In genomic region chr6:142301421-142302391, GRCh38 we compare ENCODE assay signal across 8 cellular contexts. TPM values are rescaled to one million over a fixed set of nuclear protein-coding genes. Genes with fewer than 3 reads are reported as not detected.
DNase-seq lines count a peak whose midpoint lies in the region; ATAC-seq and TF ChIP-seq lines count a peak whose summit lies in the region.

Gene ADGRG6 (plus strand): TSS chr6:142302007. CDS start chr6:142302330, 323 bp downstream.

- H3K27me3 ChIP-seq in smooth muscle cell (ENCODE audit: low read depth), result peaks cover 6% of the 10 kb centered on the region

- H3K4me2 ChIP-seq in smooth muscle cell, result peak within 1 kb of the TSS; percentile 98

- peak within 1 kb of the TSS; percentile 67 for H3K4me3 ChIP-seq in AG04449 (ENCODE audit: low read depth, low read length)
- H3K4me3 ChIP-seq in astrocyte of the cerebellum (ENCODE audit: low read depth, low read length), result peak within 1 kb of the TSS; percentile 64
- H3K4me3 ChIP-seq in iPS-18c (ENCODE audit: insufficient read depth, low read depth, low read length), result peak within 1 kb of the TSS; percentile 70
- H3K4me3 ChIP-seq in smooth muscle cell, result peak within 1 kb of the TSS; percentile 76

- WGBS in smooth muscle cell (ENCODE audit: low lambda C conversion rate), result 2% methylated on average over 80 of the region's 91 CpGs

- peak; percentile 3 for TF ChIP-seq CTCF in AG04449 (IDR thresholded peaks at IDR 0.05; ENCODE audit: insufficient read depth, low read length, missing control alignments)
- TF ChIP-seq CTCF in astrocyte of the cerebellum (IDR thresholded peaks at IDR 0.05; ENCODE audit: low read depth, low read length, missing control alignments), result no peak
- no peak for TF ChIP-seq CTCF in smooth muscle cell (IDR thresholded peaks at IDR 0.05; ENCODE audit: borderline replicate concordance, insufficient read depth, poor library complexity, severe bottlenecking)

- no peaks in the 10 kb centered on the region for H3K4me1 ChIP-seq in smooth muscle cell (ENCODE audit: low read depth)

- H3F3A ChIP-seq in smooth muscle cell (ENCODE audit: low read depth), result no peaks in the 10 kb centered on the region

- peak within 1 kb of the TSS; percentile 94 for H2AFZ ChIP-seq in smooth muscle cell (ENCODE audit: low read depth)

- H3K9me3 ChIP-seq in iPS-18c (ENCODE audit: control insufficient read depth, insufficient read depth, low read length) (peaks cover 5% of the 10 kb centered on the region), smooth muscle cell (replicated peaks; ENCODE audit: low read depth) (no peaks in the 10 kb centered on the region)

- DNase-seq in AG04449 (ENCODE audit: low read depth, low spot score) (no peak), astrocyte of the cerebellum (ENCODE audit: low read depth) (no peak), smooth muscle cell (lab: John Stamatoyannopoulos, UW; ENCODE audit: unreplicated experiment) (no peak), KG1 (lab: John Stamatoyannopoulos, UW) (no peak)

- H3K27ac ChIP-seq in smooth muscle cell (ENCODE audit: low read depth), result no peak within 1 kb of the TSS

- peak within 1 kb of the TSS; percentile 51 for H3K9ac ChIP-seq in smooth muscle cell (ENCODE audit: low read depth)

- POLR2A ChIA-PET in AG04449 (lab: Yijun Ruan, JAX), result no interaction called here

- peak; percentile 80 for ATAC-seq in GM19035 (IDR thresholded peaks at IDR 0.05; ENCODE audit: unreplicated experiment)
- ATAC-seq in HG03280 (IDR thresholded peaks at IDR 0.05; ENCODE audit: unreplicated experiment), result peak; percentile 79
- peak; percentile 52 for ATAC-seq in SK-N-SH treated with all-trans-retinoic acid at 6 μM for 48 hours

- H3K36me3 ChIP-seq in smooth muscle cell (ENCODE audit: low read depth), result no peaks in the 10 kb centered on the region

- CTCF ChIA-PET in AG04449 (lab: Yijun Ruan, JAX), result interaction anchor here (0.6 to 1.2 kb wide), 4 partner anchors 11 to 22 kb away, joined by 3 read pairs; no protein-coding TSS in a partner anchor

- H3K79me2 ChIP-seq in smooth muscle cell (ENCODE audit: low read depth), result no peaks in the 10 kb centered on the region

- H4K20me1 ChIP-seq in smooth muscle cell (ENCODE audit: low read depth), result no peaks in the 10 kb centered on the region

- in situ Hi-C loops in astrocyte of the cerebellum (cut with HindIII; ENCODE audit: low sequenced_read_pairs), result no loop called here

TF ChIP-seq in SK-N-SH treated with all-trans-retinoic acid at 6 μM for 48 hours, 23 proteins besides CTCF, POLR2A, EP300 and RAD21:
- TF ChIP-seq ISL1 (CRISPR knock-in tag; IDR thresholded peaks at IDR 0.05) (no peak), ZFP3 (CRISPR knock-in tag; IDR thresholded peaks at IDR 0.05) (no peak), TOX (CRISPR knock-in tag; IDR thresholded peaks at IDR 0.05; ENCODE audit: borderline replicate concordance) (no peak), PPARA (CRISPR knock-in tag; IDR thresholded peaks at IDR 0.05; ENCODE audit: borderline replicate concordance) (no peak), SNAI2 (CRISPR knock-in tag; IDR thresholded peaks at IDR 0.05) (no peak), RARB (CRISPR knock-in tag; IDR thresholded peaks at IDR 0.05) (no peak), TCF4 (CRISPR knock-in tag; IDR thresholded peaks at IDR 0.05; ENCODE audit: borderline replicate concordance) (no peak), OSR1 (CRISPR knock-in tag; IDR thresholded peaks at IDR 0.05) (no peak), ZFP30 (CRISPR knock-in tag; IDR thresholded peaks at IDR 0.05) (no peak), ESRRG (CRISPR knock-in tag; IDR thresholded peaks at IDR 0.05) (no peak)
- TF ChIP-seq, protein P1, sequence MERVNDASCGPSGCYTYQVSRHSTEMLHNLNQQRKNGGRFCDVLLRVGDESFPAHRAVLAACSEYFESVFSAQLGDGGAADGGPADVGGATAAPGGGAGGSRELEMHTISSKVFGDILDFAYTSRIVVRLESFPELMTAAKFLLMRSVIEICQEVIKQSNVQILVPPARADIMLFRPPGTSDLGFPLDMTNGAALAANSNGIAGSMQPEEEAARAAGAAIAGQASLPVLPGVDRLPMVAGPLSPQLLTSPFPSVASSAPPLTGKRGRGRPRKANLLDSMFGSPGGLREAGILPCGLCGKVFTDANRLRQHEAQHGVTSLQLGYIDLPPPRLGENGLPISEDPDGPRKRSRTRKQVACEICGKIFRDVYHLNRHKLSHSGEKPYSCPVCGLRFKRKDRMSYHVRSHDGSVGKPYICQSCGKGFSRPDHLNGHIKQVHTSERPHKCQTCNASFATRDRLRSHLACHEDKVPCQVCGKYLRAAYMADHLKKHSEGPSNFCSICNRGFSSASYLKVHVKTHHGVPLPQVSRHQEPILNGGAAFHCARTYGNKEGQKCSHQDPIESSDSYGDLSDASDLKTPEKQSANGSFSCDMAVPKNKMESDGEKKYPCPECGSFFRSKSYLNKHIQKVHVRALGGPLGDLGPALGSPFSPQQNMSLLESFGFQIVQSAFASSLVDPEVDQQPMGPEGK (CRISPR knock-in tag; IDR thresholded peaks at IDR 0.05; ENCODE audit: borderline replicate concordance), result no peak

RNA-seq across cellular contexts. Expression of gene ADGRG6, which starts in this region (rescaled TPM):
- total RNA-seq in smooth muscle cell, result 11.3 and 14.2 TPM in 2 replicates
- polyA plus RNA-seq in smooth muscle cell, result 0.77 and 3.9 TPM in 2 replicates
